19 cellular contexts compared by ENCODE assay signal in genomic region chr13:51364404-51365008, GRCh38. TPM values are rescaled to one million over a fixed set of nuclear protein-coding genes. Genes with fewer than 3 reads are reported as not detected.
DNase-seq lines count a peak whose midpoint lies in the region; ATAC-seq and TF ChIP-seq lines count a peak whose summit lies in the region.
"Had no signal": no experiment of that assay in that cellular context is flagged by ENCODE, and none has a peak within 500 bp of the region (broad histone marks: within the 10 kb centered on the region; RNA-seq: fewer than 3 reads in every experiment).

No MANE protein-coding gene starts in this region.

- no peaks in the 10 kb centered on the region for H3K9me3 Mint-ChIP-seq in stimulated activated naive CD8-positive, alpha-beta T cell treated with anti-CD3 and anti-CD28 coated beads, Interleukin-15, amount 100 ng/mL, for 72 hours
- no peaks in the 10 kb centered on the region for H3K9me3 Mint-ChIP-seq in glutamatergic neuron (ENCODE audit: unreplicated experiment)
- H3K9me3 Mint-ChIP-seq: activated T-helper 17 cell treated with anti-CD3 and anti-CD28 coated beads, Interleukin-2, amount 50 U/mL, for 72 hours; nephron had no signal

- no peak for DNase-seq in stimulated activated naive CD8-positive, alpha-beta T cell treated with anti-CD3 and anti-CD28 coated beads, Interleukin-15, Interleukin-2, amounts not matched to agents 100 U/mL and 50 U/mL, for 24 hours
- no peak for DNase-seq in stimulated activated naive CD8-positive, alpha-beta T cell treated with anti-CD3 and anti-CD28 coated beads, Interleukin-15, amount 100 ng/mL, for 72 hours
- DNase-seq in foreskin fibroblast = peak; percentile 35 to 50
- DNase-seq in NCI-H187 treated with DMSO at 0.1 percent for 48 hours (lab: John Stamatoyannopoulos, UW) = no peak
- DNase-seq in NOMO-1 (lab: John Stamatoyannopoulos, UW; ENCODE audit: unreplicated experiment in 2 of 2) = no peak
- no peak for DNase-seq in glutamatergic neuron
- DNase-seq: activated CD4-positive, CD25-positive, alpha-beta regulatory T cell treated with anti-CD3 and anti-CD28 coated beads, Interleukin-2, amount 50 U/mL, for 72 hours; AML-193; central memory CD4-positive, alpha-beta T cell; kidney; NCI-H1105; NCI-H524 treated with DMSO at 0.1 percent for 48 hours; small intestine; upper lobe of right lung had no signal

- H3K27ac Mint-ChIP-seq in stimulated activated naive CD8-positive, alpha-beta T cell treated with anti-CD3 and anti-CD28 coated beads, Interleukin-15, amount 100 ng/mL, for 72 hours = no peak overlapping the region
- no peak overlapping the region for H3K27ac Mint-ChIP-seq in glutamatergic neuron (ENCODE audit: unreplicated experiment)
- H3K27ac Mint-ChIP-seq: nephron had no signal

- no peak overlapping the region for H3K4me3 ChIP-seq in foreskin fibroblast (ENCODE audit: low read depth in 1 of 2, low read length in 2 of 2)
- H3K4me3 ChIP-seq: upper lobe of right lung had no signal

- H3K36me3 Mint-ChIP-seq in glutamatergic neuron (ENCODE audit: unreplicated experiment) = no peaks in the 10 kb centered on the region

- H3K4me1 Mint-ChIP-seq in stimulated activated naive CD8-positive, alpha-beta T cell treated with anti-CD3 and anti-CD28 coated beads, Interleukin-15, amount 100 ng/mL, for 72 hours = peaks cover 17% of the 10 kb centered on the region
- H3K4me1 Mint-ChIP-seq in glutamatergic neuron (ENCODE audit: low read depth, unreplicated experiment) = peaks cover 4% of the 10 kb centered on the region
- H3K4me1 Mint-ChIP-seq: nephron had no signal

- no peak for TF ChIP-seq CTCF in foreskin fibroblast (IDR thresholded peaks at IDR 0.05; ENCODE audit: low read depth, low read length)
- no peak for TF ChIP-seq CTCF in glutamatergic neuron (IDR thresholded peaks at IDR 0.05; ENCODE audit: partially characterized antibody, unreplicated experiment)

- H3K4me3 Mint-ChIP-seq in stimulated activated naive CD8-positive, alpha-beta T cell treated with anti-CD3 and anti-CD28 coated beads, Interleukin-15, amount 100 ng/mL, for 72 hours = no peak overlapping the region
- no peak overlapping the region for H3K4me3 Mint-ChIP-seq in glutamatergic neuron (ENCODE audit: unreplicated experiment)
- H3K4me3 Mint-ChIP-seq: activated T-helper 17 cell treated with anti-CD3 and anti-CD28 coated beads, Interleukin-2, amount 50 U/mL, for 72 hours; nephron had no signal

- H3K27me3 Mint-ChIP-seq in stimulated activated naive CD8-positive, alpha-beta T cell treated with anti-CD3 and anti-CD28 coated beads, Interleukin-15, amount 100 ng/mL, for 72 hours = no peaks in the 10 kb centered on the region
- H3K27me3 Mint-ChIP-seq in glutamatergic neuron (ENCODE audit: unreplicated experiment) = no peaks in the 10 kb centered on the region
- H3K27me3 Mint-ChIP-seq: activated T-helper 17 cell treated with anti-CD3 and anti-CD28 coated beads, Interleukin-2, amount 50 U/mL, for 72 hours had no signal

- ATAC-seq in stimulated activated naive CD8-positive, alpha-beta T cell treated with anti-CD3 and anti-CD28 coated beads, Interleukin-15, Interleukin-2, amounts not matched to agents 100 U/mL and 50 U/mL, for 24 hours = peak; percentile 81
- no peak for ATAC-seq in stimulated activated naive CD8-positive, alpha-beta T cell treated with anti-CD3 and anti-CD28 coated beads, Interleukin-15, amount 100 ng/mL, for 72 hours
- ATAC-seq in SK-N-SH treated with all-trans-retinoic acid at 6 μM for 48 hours (peak; percentile 61; the same call in 2 of the 3 replicates), HG03280 (IDR thresholded peaks at IDR 0.05; ENCODE audit: unreplicated experiment) (no peak)
- ATAC-seq: activated T-helper 17 cell treated with anti-CD3 and anti-CD28 coated beads, Interleukin-2, amount 50 U/mL, for 72 hours; esophagus mucosa; upper lobe of right lung had no signal

TF ChIP-seq in SK-N-SH treated with all-trans-retinoic acid at 6 μM for 48 hours, 23 proteins besides CTCF, POLR2A, EP300 and RAD21:
- TF ChIP-seq ESRRG (CRISPR knock-in tag; IDR thresholded peaks at IDR 0.05) = no peak
- no peak for TF ChIP-seq PATZ1 (CRISPR knock-in tag; IDR thresholded peaks at IDR 0.05; ENCODE audit: borderline replicate concordance)
- no peak for TF ChIP-seq ZNF70 (CRISPR knock-in tag; IDR thresholded peaks at IDR 0.05)
- no peak for TF ChIP-seq ZFP30 (CRISPR knock-in tag; IDR thresholded peaks at IDR 0.05)
- TF ChIP-seq ZNF8 (CRISPR knock-in tag; IDR thresholded peaks at IDR 0.05) = no peak
- no peak for TF ChIP-seq CSDC2 (CRISPR knock-in tag; IDR thresholded peaks at IDR 0.05)
- TF ChIP-seq ZNF565 (CRISPR knock-in tag; conservative IDR thresholded peaks at IDR 0.05; ENCODE audit: low read depth) = no peak
- no peak for TF ChIP-seq ZC3H10 (CRISPR knock-in tag; IDR thresholded peaks at IDR 0.05)
- TF ChIP-seq RARB (CRISPR knock-in tag; IDR thresholded peaks at IDR 0.05) = no peak
TF ChIP-seq in SK-N-SH treated with all-trans-retinoic acid at 6 μM for 48 hours: peak in this region for 0.

RNA-seq across cellular contexts. Expression of gene SERPINE3, which starts 25.0 kb away (rescaled TPM):
- not detected for total RNA-seq in glutamatergic neuron (ENCODE audit: unreplicated experiment)
- total RNA-seq: activated T-helper 17 cell treated with anti-CD3 and anti-CD28 coated beads, Interleukin-2, amount 50 U/mL, for 72 hours; esophagus mucosa; kidney; upper lobe of right lung had no signal

Comparison
In these comparisons a context has a peak if more than half of its experiments do, and no peak if none do; other contexts are left out.
1. ATAC-seq: peak in stimulated activated naive CD8-positive, alpha-beta T cell treated with anti-CD3 and anti-CD28 coated beads, Interleukin-15, Interleukin-2, amounts not matched to agents 100 U/mL and 50 U/mL, for 24 hours (single experiment) and SK-N-SH treated with all-trans-retinoic acid at 6 μM for 48 hours (single experiment); none in stimulated activated naive CD8-positive, alpha-beta T cell treated with anti-CD3 and anti-CD28 coated beads, Interleukin-15, amount 100 ng/mL, for 72 hours (single experiment) and HG03280 (single experiment).
2. DNase-seq: peak in foreskin fibroblast (2 of 2); none in stimulated activated naive CD8-positive, alpha-beta T cell treated with anti-CD3 and anti-CD28 coated beads, Interleukin-15, Interleukin-2, amounts not matched to agents 100 U/mL and 50 U/mL, for 24 hours (single experiment), stimulated activated naive CD8-positive, alpha-beta T cell treated with anti-CD3 and anti-CD28 coated beads, Interleukin-15, amount 100 ng/mL, for 72 hours (0 of 2), NCI-H187 treated with DMSO at 0.1 percent for 48 hours (single experiment), NOMO-1 (0 of 2) and glutamatergic neuron (single experiment).